Comparison of ENCODE assay signal across 10 cellular contexts in the genomic region with DNA sequence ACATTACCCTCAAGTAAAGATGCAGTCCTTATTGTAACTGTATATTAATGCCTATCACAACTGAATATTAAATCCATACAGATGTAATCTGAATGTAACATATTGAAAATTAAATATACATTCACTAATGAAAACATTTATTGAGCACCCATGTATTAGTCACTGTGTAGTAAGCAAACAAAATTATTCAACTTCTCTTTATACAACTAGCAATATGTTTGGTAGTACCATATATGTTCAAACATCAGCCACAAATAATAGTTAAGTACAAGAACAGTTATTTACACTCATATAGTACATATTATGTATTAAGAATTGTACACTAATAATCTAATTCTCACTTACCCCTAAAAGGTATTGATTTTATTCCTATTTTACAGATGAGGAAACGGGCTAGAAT.
"Had no signal": no experiment of that assay in that cellular context is flagged by ENCODE, and none has a peak within 500 bp of the region (broad histone marks: within the 10 kb centered on the region; RNA-seq: fewer than 3 reads in every experiment).

No MANE protein-coding gene starts in this region.

- H3K27ac Mint-ChIP-seq: GM23338, H9, IgD-negative memory B cell had no signal

- ATAC-seq: GM23338, HepG2 had no signal

- H3K36me3 Mint-ChIP-seq: IgD-negative memory B cell had no signal

- DNase-seq: H9, HCEC 1CT, KBM-7 had no signal

- H3K27me3 Mint-ChIP-seq: IgD-negative memory B cell had no signal

- H3K9me3 Mint-ChIP-seq: GM23338, H9, IgD-negative memory B cell had no signal

- H3K4me2 ChIP-seq: GM23338, KMS-11 had no signal

- H3K4me3 ChIP-seq: GM23338 had no signal

- H3K4me3 Mint-ChIP-seq: GM23338, H9, IgD-negative memory B cell had no signal

- FAIRE-seq: H1, H54, HepG2 had no signal

- H3K4me1 Mint-ChIP-seq: GM23338, H9 had no signal

- H3K27ac ChIP-seq: HL-60, KMS-11 had no signal
